9 cellular contexts compared by ENCODE assay signal in genomic region chr10:77974396-77975074, GRCh38. TPM values are rescaled to one million over a fixed set of nuclear protein-coding genes. Genes with fewer than 3 reads are reported as not detected.
DNase-seq lines count a peak whose midpoint lies in the region; ATAC-seq, FAIRE-seq and TF ChIP-seq lines count a peak whose summit lies in the region.
"Had no signal": no experiment of that assay in that cellular context is flagged by ENCODE, and none has a peak within 500 bp of the region (broad histone marks: within the 10 kb centered on the region; RNA-seq: fewer than 3 reads in every experiment).

No MANE protein-coding gene starts in this region.

- no peak overlapping the region for H3K4me2 ChIP-seq in H9 (ENCODE audit: insufficient read depth, insufficient read length, low read length)

- no peaks in the 10 kb centered on the region for H3K9me3 ChIP-seq in H9 (ENCODE audit: control insufficient read depth, low read depth, low read length)

- no peaks in the 10 kb centered on the region for H3K79me1 ChIP-seq in H9 (ENCODE audit: insufficient read depth, low read depth, low read length, poor library complexity, severe bottlenecking)

- no peak overlapping the region for H2BK12ac ChIP-seq in H9 (ENCODE audit: insufficient read length, low read depth, low read length)

- no peak overlapping the region for H3K27ac ChIP-seq in H9 (ENCODE audit: insufficient read length, low read depth, low read length)

- H3K14ac ChIP-seq in H9 (ENCODE audit: insufficient read depth, low read length), result no peak overlapping the region

- no peak for TF ChIP-seq POLR2A in H54 (IDR thresholded peaks at IDR 0.05; ENCODE audit: low read depth, low read length)

- H3K9me3 Mint-ChIP-seq in H9, result no peaks in the 10 kb centered on the region
- no peaks in the 10 kb centered on the region for H3K9me3 Mint-ChIP-seq in T-helper 2 cell treated with Interferon-gamma antibody and Interleukin-4, amounts not matched to agents 5 μg/mL and 100 μg/mL, for 36 hours

- no peaks in the 10 kb centered on the region for H3K4me1 ChIP-seq in H9 (ENCODE audit: insufficient read depth, low read length)

- no peak overlapping the region for H2AFZ ChIP-seq in H9 (ENCODE audit: low read length)

- H3K4ac ChIP-seq in H9 (ENCODE audit: low read depth, low read length), result no peak overlapping the region

- no peak overlapping the region for H3K4me3 Mint-ChIP-seq in H9
- no peak overlapping the region for H3K4me3 Mint-ChIP-seq in T-helper 2 cell treated with Interferon-gamma antibody and Interleukin-4, amounts not matched to agents 5 μg/mL and 100 μg/mL, for 36 hours

- no peaks in the 10 kb centered on the region for H3K27me3 Mint-ChIP-seq in H9 (ENCODE audit: low read depth)
- H3K27me3 Mint-ChIP-seq in T-helper 2 cell treated with Interferon-gamma antibody and Interleukin-4, amounts not matched to agents 5 μg/mL and 100 μg/mL, for 36 hours (ENCODE audit: low read depth), result no peaks in the 10 kb centered on the region

- no peak for FAIRE-seq in H54 (lab: Jason Lieb, UNC)

- H3K27me3 ChIP-seq in H9 (ENCODE audit: insufficient read depth, low read length), result no peaks in the 10 kb centered on the region

- no peaks in the 10 kb centered on the region for H3K23me2 ChIP-seq in H9 (ENCODE audit: insufficient read length, low read depth, low read length, poor library complexity, severe bottlenecking)

- no peak overlapping the region for H4K91ac ChIP-seq in H9 (ENCODE audit: insufficient read length, low read depth, low read length)

- H2BK15ac ChIP-seq in H9 (ENCODE audit: low read depth, low read length), result no peak overlapping the region

- peaks cover 14 to 38% (median 32%) of the 10 kb centered on the region in 3 experiments; a peak in 6 of 7 replicates for H3K36me3 Mint-ChIP-seq in H9 (ENCODE audit: insufficient read depth in 1 of 3, low read depth in 3 of 3)
- peaks cover 24% of the 10 kb centered on the region for H3K36me3 Mint-ChIP-seq in T-helper 2 cell treated with Interferon-gamma antibody and Interleukin-4, amounts not matched to agents 5 μg/mL and 100 μg/mL, for 36 hours (ENCODE audit: low read depth)

- H4K20me1 ChIP-seq in H9 (ENCODE audit: control insufficient read depth, insufficient read depth, insufficient read length), result no peaks in the 10 kb centered on the region

- DNase-seq in 8988T, result peak; percentile 66
- peak; percentile 80 for DNase-seq in H9
- peak; percentile 61 for DNase-seq in astrocyte of the hippocampus (ENCODE audit: low read depth, low spot score)
- peak; percentile 2 for DNase-seq in kidney glomerular epithelial cell (lab: John Stamatoyannopoulos, UW)
- DNase-seq in H54 (ENCODE audit: insufficient read length, low spot score), result no peak
- DNase-seq in T-helper 2 cell treated with Interferon-gamma antibody and Interleukin-4, amounts not matched to agents 5 μg/mL and 100 μg/mL, for 36 hours (ENCODE audit: low spot score), result no peak
- DNase-seq: NCI-H1436 treated with DMSO at 0.1 percent for 48 hours had no signal

- H2AK5ac ChIP-seq in H9 (ENCODE audit: insufficient read length, low read length), result no peak overlapping the region

- H3T11ph ChIP-seq in H9 (ENCODE audit: low read length), result no peak overlapping the region

- H3K4me1 Mint-ChIP-seq in H9, result peaks cover 14 to 17% of the 10 kb centered on the region in 2 experiments
- H3K4me1 Mint-ChIP-seq in T-helper 2 cell treated with Interferon-gamma antibody and Interleukin-4, amounts not matched to agents 5 μg/mL and 100 μg/mL, for 36 hours (ENCODE audit: low read depth), result peaks cover 12% of the 10 kb centered on the region

- peak overlapping the region in 2 of 3 experiments; percentile 40 to 56; a peak in 2 of 7 replicates for H3K27ac Mint-ChIP-seq in H9
- no peak overlapping the region for H3K27ac Mint-ChIP-seq in T-helper 2 cell treated with Interferon-gamma antibody and Interleukin-4, amounts not matched to agents 5 μg/mL and 100 μg/mL, for 36 hours

- H3K79me2 ChIP-seq in H9 (ENCODE audit: insufficient read depth, low read length), result no peaks in the 10 kb centered on the region

- H3K56ac ChIP-seq in H9 (ENCODE audit: insufficient read length, low read depth, low read length), result no peak overlapping the region

- peak; percentile 85 for TF ChIP-seq CTCF in H9 (conservative IDR thresholded peaks at IDR 0.05)

- H3K23ac ChIP-seq in H9 (ENCODE audit: insufficient read length, low read depth, low read length), result no peak overlapping the region

- ATAC-seq in HG02884 (IDR thresholded peaks at IDR 0.05; ENCODE audit: unreplicated experiment) (no peak), HG03097 (IDR thresholded peaks at IDR 0.05; ENCODE audit: low FRiP score, unreplicated experiment) (no peak)

- no peak overlapping the region for H2BK120ac ChIP-seq in H9 (ENCODE audit: low read depth, low read length, poor library complexity, severe bottlenecking)

- no peak overlapping the region for H3K18ac ChIP-seq in H9 (ENCODE audit: insufficient read length, low read depth, low read length)

- WGBS in H9 (ENCODE audit: extremely low coverage, insufficient read length, low lambda C conversion rate), result no CpG with 5 or more reads among the region's 8 CpGs

- H4K8ac ChIP-seq in H9 (replicated peaks; ENCODE audit: insufficient read length, low read depth, low read length), result no peak overlapping the region

- no peak overlapping the region for H4K5ac ChIP-seq in H9 (ENCODE audit: insufficient read length, low read depth, low read length)

- no peak overlapping the region for H3K9ac ChIP-seq in H9 (ENCODE audit: extremely low read depth, insufficient read length, low read length)

- H2BK20ac ChIP-seq in H9 (ENCODE audit: low read depth, low read length, poor library complexity, severe bottlenecking), result no peak overlapping the region

- H2BK5ac ChIP-seq in H9 (ENCODE audit: insufficient read length, low read length), result no peak overlapping the region

RNA-seq across cellular contexts. Expression of gene DLG5, which starts 48.0 kb away (rescaled TPM):
- total RNA-seq in H9 (2021), result 67.2 and 67.4 TPM in 2 replicates

RNA-seq across cellular contexts. Expression of gene POLR3A, which starts 54.8 kb away (rescaled TPM):
- total RNA-seq in H9 (2021), result 37.6 and 38.0 TPM in 2 replicates

RNA-seq across cellular contexts. Expression of gene RPS24, which starts 59.1 kb away (rescaled TPM):
- total RNA-seq in H9 (2021), result 1,949 and 1,966 TPM in 2 replicates

Comparison
In these comparisons a context has a peak if more than half of its experiments do, and no peak if none do; other contexts are left out.
1. DNase-seq: peak in 8988T (single experiment), H9 (single experiment), astrocyte of the hippocampus (single experiment) and kidney glomerular epithelial cell (single experiment); none in H54 (single experiment) and T-helper 2 cell treated with Interferon-gamma antibody and Interleukin-4, amounts not matched to agents 5 μg/mL and 100 μg/mL, for 36 hours (single experiment).